ENCODE assay signal across 28 cellular contexts in genomic region chr13:75101348-75101747, GRCh38.
"Had no signal": no experiment of that assay in that cellular context is flagged by ENCODE, and none has a peak within 500 bp of the region (broad histone marks: within the 10 kb centered on the region; RNA-seq: fewer than 3 reads in every experiment).

No MANE protein-coding gene starts in this region.

- H3K27me3 ChIP-seq: brain microvascular endothelial cell, dorsolateral prefrontal cortex, foreskin keratinocyte, gastrocnemius medialis had no signal

- H3K27ac ChIP-seq: brain microvascular endothelial cell, coronary artery, dorsolateral prefrontal cortex, foreskin keratinocyte, gastrocnemius medialis, WERI-Rb-1 had no signal

- H3K36me3 ChIP-seq: brain microvascular endothelial cell, gastrocnemius medialis, WERI-Rb-1 had no signal

- H3K4me3 ChIP-seq: coronary artery, dorsolateral prefrontal cortex, gastrocnemius medialis had no signal

- FAIRE-seq: astrocyte, bronchial epithelial cell had no signal

- H3K9me3 ChIP-seq: gastrocnemius medialis had no signal

- DNase-seq: activated CD4-positive, alpha-beta memory T cell treated with anti-CD3 and anti-CD28 coated beads for 36 hours; activated CD4-positive, alpha-beta T cell treated with anti-CD3 and anti-CD28 coated beads for 36 hours; activated CD4-positive, alpha-beta T cell treated with anti-CD3 and anti-CD28 coated beads, Interleukin-2, amount 10 ng/mL, durations not matched to agents 24 days and 14 days; activated CD4-positive, CD25-positive, alpha-beta regulatory T cell; activated CD4-positive, CD25-positive, alpha-beta regulatory T cell treated with anti-CD3 and anti-CD28 coated beads, Interleukin-2, amount 50 U/mL, for 72 hours; activated CD8-positive, alpha-beta memory T cell treated with anti-CD3 and anti-CD28 coated beads, Interleukin-2, amount 50 U/mL, for 48 hours; activated CD8-positive, alpha-beta T cell treated with anti-CD3 and anti-CD28 coated beads, Interleukin-2, amount 10 ng/mL, durations not matched to agents 7 days and 5 days; activated gamma-delta T cell treated with Interleukin-2 at 50 U/mL for 16 hours; activated naive CD4-positive, alpha-beta T cell treated with anti-CD3 and anti-CD28 coated beads, Interleukin-2, amount 50 U/mL, for 16 hours; activated naive CD4-positive, alpha-beta T cell treated with Interleukin-2 at 50 U/mL for 16 hours; activated T-cell treated with anti-CD3 and anti-CD28 coated beads for 4 hours; activated T-cell treated with anti-CD3 and anti-CD28 coated beads, Interleukin-2, amount 50 U/mL, for 24 hours; activated T-cell treated with anti-CD3 and anti-CD28 coated beads, Interleukin-2, amount 50 U/mL, for 72 hours; amniotic stem cell; anterior cingulate cortex; brain microvascular endothelial cell; dorsolateral prefrontal cortex; effector memory CD4-positive, alpha-beta T cell; foreskin keratinocyte; gastrocnemius medialis; T-helper 1 cell; T-helper 17 cell; T1000; WERI-Rb-1 had no signal

- H3K4me1 ChIP-seq: foreskin keratinocyte, gastrocnemius medialis had no signal

- ATAC-seq: activated CD4-positive, alpha-beta T cell treated with anti-CD3 and anti-CD28 coated beads for 36 hours; activated CD8-positive, alpha-beta T cell treated with anti-CD3 and anti-CD28 coated beads, Interleukin-2, amount 10 ng/mL, durations not matched to agents 7 days and 5 days; activated T-cell treated with anti-CD3 and anti-CD28 coated beads, Interleukin-2, amount 50 U/mL, for 72 hours; esophagus mucosa; gastrocnemius medialis; T-helper 17 cell had no signal
